ENCODE assay signal across 19 cellular contexts in genomic region chr9:90020277-90020871, GRCh38.
"Had no signal": no experiment of that assay in that cellular context is flagged by ENCODE, and none has a peak within 500 bp of the region (broad histone marks: within the 10 kb centered on the region; RNA-seq: fewer than 3 reads in every experiment).

No MANE protein-coding gene starts in this region.

- H3K27ac ChIP-seq: cardiac muscle cell, lower lobe of right lung, neutrophil, testis had no signal

- DNase-seq: activated CD4-positive, alpha-beta memory T cell treated with anti-CD3 and anti-CD28 coated beads, Interleukin-2, amount 10 ng/mL, durations not matched to agents 7 days and 5 days; activated gamma-delta T cell treated with Interleukin-2 at 50 U/mL for 16 hours; activated naive CD8-positive, alpha-beta T cell treated with anti-CD3 and anti-CD28 coated beads for 36 hours; activated T-cell treated with anti-CD3 and anti-CD28 coated beads, Interleukin-2, amount 50 U/mL, for 48 hours; anterior cingulate cortex; lower lobe of right lung; midbrain; naive thymus-derived CD4-positive, alpha-beta T cell; posterior cingulate gyrus; stimulated activated CD4-positive, alpha-beta T cell treated with anti-CD3 and anti-CD28 coated beads, Interleukin-15, amount 100 ng/mL, for 24 hours; stimulated activated CD4-positive, alpha-beta T cell treated with anti-CD3 and anti-CD28 coated beads, Interleukin-4, amount 100 ng/mL, for 24 hours; stimulated activated naive CD8-positive, alpha-beta T cell treated with anti-CD3 and anti-CD28 coated beads, Interleukin-15, amount 100 ng/mL, for 72 hours; T-helper 9 cell; testis had no signal

- H3K4me3 ChIP-seq: cardiac muscle cell, gastroesophageal sphincter, lower lobe of right lung, testis had no signal

- H3K27me3 ChIP-seq: cardiac muscle cell, gastroesophageal sphincter, testis had no signal

- H3K36me3 ChIP-seq: cardiac muscle cell, gastroesophageal sphincter, lower lobe of right lung, neutrophil had no signal

- FAIRE-seq: colon had no signal

- H3K4me1 ChIP-seq: testis had no signal

- H3K9me3 ChIP-seq: lower lobe of right lung, neutrophil, testis had no signal

- ATAC-seq: lower lobe of right lung; naive thymus-derived CD4-positive, alpha-beta T cell; sciatic nerve; stimulated activated naive CD8-positive, alpha-beta T cell treated with anti-CD3 and anti-CD28 coated beads, Interleukin-15, amount 100 ng/mL, for 72 hours had no signal
